Comparison of ENCODE assay signal across 8 cellular contexts in the genomic region with DNA sequence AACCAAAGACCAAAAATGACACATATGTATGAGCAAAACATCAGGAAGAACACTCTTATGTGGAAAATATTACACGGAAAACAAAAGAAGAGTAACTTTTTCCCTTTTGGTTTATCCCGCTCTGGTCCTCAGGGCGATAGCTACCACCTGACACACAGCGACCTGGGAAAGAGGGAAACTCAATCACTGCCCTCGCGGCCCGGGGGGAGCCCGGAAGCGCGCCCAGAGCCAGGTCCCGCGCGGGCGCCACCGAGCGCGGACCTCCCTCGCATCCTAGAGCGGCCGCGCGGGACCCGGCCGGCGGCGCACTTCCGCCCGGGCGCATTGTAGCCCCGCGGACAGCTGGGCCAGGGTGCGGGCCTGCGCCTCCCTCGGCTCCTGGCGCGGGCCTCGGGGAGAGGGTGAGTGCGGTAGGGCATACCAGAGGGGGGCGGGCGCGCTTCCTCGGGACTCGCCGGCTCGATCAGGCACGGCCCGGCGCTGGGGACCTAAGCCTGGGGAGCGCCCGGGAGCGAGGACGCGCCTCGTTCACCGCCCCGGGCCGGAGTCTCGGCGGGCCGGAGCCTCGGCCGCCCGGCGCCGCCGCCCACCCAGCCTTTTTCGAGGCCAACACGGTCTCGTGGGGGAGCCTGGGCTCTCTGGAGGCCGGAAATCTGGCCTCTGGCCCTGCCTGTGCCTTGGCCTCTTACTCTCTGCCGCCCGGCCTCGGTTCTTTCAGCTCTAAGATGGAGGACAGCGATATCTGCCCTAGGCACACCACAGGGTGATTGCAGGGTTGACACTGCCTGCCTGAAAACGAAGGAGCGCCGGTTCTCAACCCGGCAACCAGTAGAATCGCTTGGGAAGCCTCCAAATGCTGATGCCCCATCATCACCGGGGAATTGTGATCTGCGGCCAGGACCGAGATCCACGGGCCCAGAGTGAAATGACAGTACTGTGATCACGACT. TPM values are rescaled to one million over a fixed set of nuclear protein-coding genes. Genes with fewer than 3 reads are reported as not detected.
DNase-seq lines count a peak whose midpoint lies in the region; ATAC-seq and TF ChIP-seq lines count a peak whose summit lies in the region.

A gene with protein sequence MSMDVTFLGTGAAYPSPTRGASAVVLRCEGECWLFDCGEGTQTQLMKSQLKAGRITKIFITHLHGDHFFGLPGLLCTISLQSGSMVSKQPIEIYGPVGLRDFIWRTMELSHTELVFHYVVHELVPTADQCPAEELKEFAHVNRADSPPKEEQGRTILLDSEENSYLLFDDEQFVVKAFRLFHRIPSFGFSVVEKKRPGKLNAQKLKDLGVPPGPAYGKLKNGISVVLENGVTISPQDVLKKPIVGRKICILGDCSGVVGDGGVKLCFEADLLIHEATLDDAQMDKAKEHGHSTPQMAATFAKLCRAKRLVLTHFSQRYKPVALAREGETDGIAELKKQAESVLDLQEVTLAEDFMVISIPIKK (plus strand): TSS at position 327 of the 948 bp plus-strand sequence. CDS start 6,365 bp downstream, outside the sequence.

- peak within 1 kb of the TSS; percentile 99 for H2AFZ ChIP-seq in OCI-LY3 (ENCODE audit: low read depth, low read length)

- no peaks in the 10 kb centered on the region for H4K20me1 ChIP-seq in OCI-LY3 (ENCODE audit: insufficient read depth, low read length)

- no peak for TF ChIP-seq CTCF in OCI-LY3 (IDR thresholded peaks at IDR 0.05; ENCODE audit: low read depth, low read length)
- no peak for TF ChIP-seq CTCF in epithelial cell of proximal tubule (conservative IDR thresholded peaks at IDR 0.05; ENCODE audit: low read depth, low read length)

- peak within 1 kb of the TSS; percentile 81 for H3K4me3 ChIP-seq in OCI-LY3 (ENCODE audit: low read length)
- H3K4me3 ChIP-seq in epithelial cell of proximal tubule (ENCODE audit: low read depth, low read length), result peak within 1 kb of the TSS; percentile 91
- H3K4me3 ChIP-seq in mucosa of stomach (ENCODE audit: low read length), result peak within 1 kb of the TSS; percentile 92

- peak within 1 kb of the TSS; percentile 89 for H3K9ac ChIP-seq in OCI-LY3 (ENCODE audit: low read length)
- peak within 1 kb of the TSS; percentile 100 for H3K9ac ChIP-seq in mucosa of stomach (ENCODE audit: low read length)

- H3K36me3 ChIP-seq in OCI-LY3 (replicated peaks; ENCODE audit: low read depth, low read length) (peaks cover 3% of the 10 kb centered on the region), mucosa of stomach (ENCODE audit: control insufficient read depth, insufficient read depth, low read length) (no peaks in the 10 kb centered on the region)

- H3K27ac ChIP-seq in OCI-LY3 (ENCODE audit: low read length), result peak within 1 kb of the TSS; percentile 51

- peak; percentile 93 for ATAC-seq in GM21381 (IDR thresholded peaks at IDR 0.05; ENCODE audit: unreplicated experiment)

- no peaks in the 10 kb centered on the region for H3K27me3 ChIP-seq in OCI-LY3 (ENCODE audit: low read depth, low read length)
- H3K27me3 ChIP-seq in mucosa of stomach (ENCODE audit: control insufficient read depth, insufficient read depth, low read length), result no peaks in the 10 kb centered on the region

- H3K79me2 ChIP-seq in OCI-LY3 (ENCODE audit: low read length), result peaks cover 21% of the 10 kb centered on the region

- peak; percentile 96 for DNase-seq in DMS 273 (lab: John Stamatoyannopoulos, UW; ENCODE audit: unreplicated experiment)
- peak in 73 of 76 experiments; percentile 10 to 83 (median 64) for DNase-seq in HUDEP-2 (lab: John Stamatoyannopoulos, UW; ENCODE audit: unreplicated experiment in 76 of 76)
- DNase-seq in activated T-cell treated with anti-CD3 and anti-CD28 coated beads, Interleukin-2, amount 50 U/mL, for 1 hour, result peak; percentile 76
- DNase-seq in epithelial cell of proximal tubule (ENCODE audit: low read depth), result no peak
- DNase-seq in stimulated activated CD8-positive, alpha-beta memory T cell treated with anti-CD3 and anti-CD28 coated beads, Interleukin-7, amount 100 ng/mL, for 1 hour (ENCODE audit: low read depth in 2 of 2), result peak; percentile 24 to 36

- H3K4me1 ChIP-seq in OCI-LY3 (ENCODE audit: low read length), result peaks cover 22% of the 10 kb centered on the region
- peaks cover 16% of the 10 kb centered on the region for H3K4me1 ChIP-seq in mucosa of stomach (ENCODE audit: control insufficient read depth, insufficient read depth, low read length)

- no peaks in the 10 kb centered on the region for H3K9me3 ChIP-seq in OCI-LY3 (ENCODE audit: insufficient read depth, low read length)
- H3K9me3 ChIP-seq in mucosa of stomach (ENCODE audit: control insufficient read depth, low read length), result no peaks in the 10 kb centered on the region

- peak within 1 kb of the TSS; percentile 75 for H3K4me2 ChIP-seq in OCI-LY3 (ENCODE audit: low read length)

RNA-seq across cellular contexts. Expression of the gene that starts here (rescaled TPM):
- 5.0 and 7.8 TPM in 2 replicates for total RNA-seq in epithelial cell of proximal tubule
